26 cellular contexts compared by ENCODE assay signal in genomic region chr15:100295939-100296338, GRCh38.
"Had no signal": no experiment of that assay in that cellular context is flagged by ENCODE, and none has a peak within 500 bp of the region (broad histone marks: within the 10 kb centered on the region; RNA-seq: fewer than 3 reads in every experiment).

No MANE protein-coding gene starts in this region.

- H3K4me3 ChIP-seq: heart left ventricle, left lung, lower lobe of right lung, neural progenitor cell, skin epidermis, spleen, suprapubic skin, thoracic aorta, tibial artery, upper lobe of right lung had no signal

- ATAC-seq: heart left ventricle; left colon; left lung; lower lobe of right lung; natural killer cell; right cardiac atrium; sciatic nerve; stimulated activated effector memory CD8-positive, alpha-beta T cell treated with anti-CD3 and anti-CD28 coated beads, Interleukin-12 subunit alpha, Interleukin-12 subunit beta, amount 100 ng/mL, for 72 hours; upper lobe of right lung had no signal

- H3K27me3 ChIP-seq: heart left ventricle, left lung, neural progenitor cell, neutrophil, spleen, suprapubic skin, tibial artery, upper lobe of right lung had no signal

- H3K36me3 ChIP-seq: heart left ventricle, left lung, lower lobe of right lung, neural progenitor cell, neutrophil, spleen, suprapubic skin, thoracic aorta, tibial artery, upper lobe of right lung had no signal

- H3K27ac ChIP-seq: heart left ventricle, left lung, lower lobe of right lung, neural progenitor cell, neutrophil, parathyroid adenoma, skin epidermis, spleen, suprapubic skin, thoracic aorta, tibial artery, upper lobe of right lung had no signal

- H3K9me3 ChIP-seq: lower lobe of right lung, neutrophil, upper lobe of right lung had no signal

- DNase-seq: heart left ventricle; hypothalamus; left colon; left lung; lower lobe of right lung; mesendoderm; naive B cell; natural killer cell; nephron progenitor cell; occipital lobe; retina; right cardiac atrium; spleen; stimulated activated CD4-positive, alpha-beta T cell treated with anti-CD3 and anti-CD28 coated beads, Interleukin-4, amount 100 ng/mL, for 24 hours; stimulated activated naive CD4-positive, alpha-beta T cell; tibial artery; trophoblast cell; upper lobe of right lung had no signal

- H3K4me1 ChIP-seq: heart left ventricle, left lung, lower lobe of right lung, neural progenitor cell, parathyroid adenoma, spleen, suprapubic skin, upper lobe of right lung had no signal
